In genomic region chr5:150464554-150465012, GRCh38 we compare ENCODE assay signal across 1 cellular context.
TF ChIP-seq lines count a peak whose summit lies in the region.

No MANE protein-coding gene starts in this region.

TF ChIP-seq in WTC11, 78 proteins besides CTCF, POLR2A, EP300 and RAD21 (continued from another document):
- TF ChIP-seq ZNF263 (CRISPR knock-in tag; IDR thresholded peaks at IDR 0.05; ENCODE audit: low read depth), result no peak
- no peak for TF ChIP-seq ZNF281 (CRISPR knock-in tag; IDR thresholded peaks at IDR 0.05)
